Comparison of ENCODE assay signal across 7 cellular contexts in genomic region chr3:50604110-50604621, GRCh38. TPM values are rescaled to one million over a fixed set of nuclear protein-coding genes. Genes with fewer than 3 reads are reported as not detected.
DNase-seq lines count a peak whose midpoint lies in the region; ATAC-seq lines count a peak whose summit lies in the region.
"Had no signal": no experiment of that assay in that cellular context is flagged by ENCODE, and none has a peak within 500 bp of the region (broad histone marks: within the 10 kb centered on the region; RNA-seq: fewer than 3 reads in every experiment).

No MANE protein-coding gene starts in this region.

- CTCF ChIA-PET in activated CD4-positive, alpha-beta memory T cell treated with anti-CD3 and anti-CD28 coated beads, Interleukin-2, amount 10 ng/mL, durations not matched to agents 7 days and 5 days (lab: Charles Lee), result interaction anchor here (2.6 to 21.3 kb wide), 3 partner anchors 11 to 29 kb away, joined by 7 to 854 read pairs (median 342); partner anchors contain the start of genes C3orf18 and HEMK1
- CTCF ChIA-PET in naive thymus-derived CD4-positive, alpha-beta T cell (lab: Charles Lee), result interaction anchor here (2.3 to 13.9 kb wide), 3 partner anchors 11 to 30 kb away, joined by 8 to 578 read pairs (median 16); partner anchors contain the start of genes C3orf18 and HEMK1

- H3K4me3 ChIP-seq in BLaER1, result no peak overlapping the region
- H3K4me3 ChIP-seq in naive thymus-derived CD4-positive, alpha-beta T cell (ENCODE audit: low read length), result no peak overlapping the region

- H3K4me1 Mint-ChIP-seq in activated CD4-positive, alpha-beta memory T cell treated with anti-CD3 and anti-CD28 coated beads, Interleukin-2, amount 10 ng/mL, durations not matched to agents 7 days and 5 days, result peaks cover 72% of the 10 kb centered on the region
- peaks cover 79 to 100% (median 87%) of the 10 kb centered on the region in 7 donors for H3K4me1 Mint-ChIP-seq in naive thymus-derived CD4-positive, alpha-beta T cell

- H3K9me3 Mint-ChIP-seq in activated CD4-positive, alpha-beta memory T cell treated with anti-CD3 and anti-CD28 coated beads, Interleukin-2, amount 10 ng/mL, durations not matched to agents 7 days and 5 days, result no peaks in the 10 kb centered on the region
- no peaks in the 10 kb centered on the region for H3K9me3 Mint-ChIP-seq in naive thymus-derived CD4-positive, alpha-beta T cell

- no peaks in the 10 kb centered on the region for H3K9me3 ChIP-seq in BLaER1
- H3K9me3 ChIP-seq in naive thymus-derived CD4-positive, alpha-beta T cell (ENCODE audit: control insufficient read depth in 2 of 3, low read length in 3 of 3), result no peaks in the 10 kb centered on the region
- H3K9me3 ChIP-seq: Caco-2 had no signal

- POLR2A ChIA-PET in activated CD4-positive, alpha-beta memory T cell treated with anti-CD3 and anti-CD28 coated beads, Interleukin-2, amount 10 ng/mL, durations not matched to agents 7 days and 5 days (lab: Charles Lee), result interaction anchor here (1.2 to 34.1 kb wide), 4 partner anchors 12 to 265 kb away, joined by 3 to 4963 read pairs (median 709); partner anchors contain the start of genes C3orf18, CISH, HEMK1 and MAPKAPK3
- POLR2A ChIA-PET in naive thymus-derived CD4-positive, alpha-beta T cell (lab: Charles Lee), result interaction anchor here (1.8 to 25.1 kb wide), 3 partner anchors 14 to 31 kb away, joined by 4 to 730 read pairs (median 410); partner anchors contain the start of genes C3orf18 and HEMK1

- no peaks in the 10 kb centered on the region for H3K27me3 ChIP-seq in BLaER1
- no peaks in the 10 kb centered on the region for H3K27me3 ChIP-seq in naive thymus-derived CD4-positive, alpha-beta T cell (ENCODE audit: control insufficient read depth in 2 of 2, insufficient read depth in 2 of 2, low read length in 2 of 2)

- intact Hi-C loops in naive thymus-derived CD4-positive, alpha-beta T cell (cut with micrococcal nuclease), result no loop called here

- no peak for DNase-seq in activated CD4-positive, alpha-beta memory T cell treated with anti-CD3 and anti-CD28 coated beads, Interleukin-2, amount 10 ng/mL, durations not matched to agents 7 days and 5 days
- no peak for DNase-seq in naive thymus-derived CD4-positive, alpha-beta T cell
- no peak for DNase-seq in Ammon's horn (ENCODE audit: low spot score)
- DNase-seq: Caco-2 had no signal

- H3K4me3 Mint-ChIP-seq in activated CD4-positive, alpha-beta memory T cell treated with anti-CD3 and anti-CD28 coated beads, Interleukin-2, amount 10 ng/mL, durations not matched to agents 7 days and 5 days, result peak overlapping the region; percentile 98
- H3K4me3 Mint-ChIP-seq in naive thymus-derived CD4-positive, alpha-beta T cell, result peak overlapping the region in 9 of 10 donors; percentile 11 to 98 (median 87)

- H3K27ac Mint-ChIP-seq in activated CD4-positive, alpha-beta memory T cell treated with anti-CD3 and anti-CD28 coated beads, Interleukin-2, amount 10 ng/mL, durations not matched to agents 7 days and 5 days, result peak overlapping the region; percentile 99
- H3K27ac Mint-ChIP-seq in naive thymus-derived CD4-positive, alpha-beta T cell, result peak overlapping the region; percentile 89 to 97 (median 94)

- H3K4me2 ChIP-seq in BLaER1, result peak overlapping the region; percentile 68

- H3K27me3 Mint-ChIP-seq in activated CD4-positive, alpha-beta memory T cell treated with anti-CD3 and anti-CD28 coated beads, Interleukin-2, amount 10 ng/mL, durations not matched to agents 7 days and 5 days, result no peaks in the 10 kb centered on the region
- H3K27me3 Mint-ChIP-seq in naive thymus-derived CD4-positive, alpha-beta T cell, result no peaks in the 10 kb centered on the region

- H3K27ac ChIP-seq in BLaER1, result peak overlapping the region; percentile 62
- H3K27ac ChIP-seq in naive thymus-derived CD4-positive, alpha-beta T cell (ENCODE audit: low read depth, low read length), result peak overlapping the region; percentile 93

- peaks cover 83% of the 10 kb centered on the region for H3K4me1 ChIP-seq in BLaER1
- H3K4me1 ChIP-seq in naive thymus-derived CD4-positive, alpha-beta T cell (ENCODE audit: control insufficient read depth in 2 of 2, insufficient read depth in 2 of 2, low read length in 2 of 2), result peaks cover 89 to 94% of the 10 kb centered on the region in 2 donors

- no peak for ATAC-seq in naive thymus-derived CD4-positive, alpha-beta T cell
- no peak for ATAC-seq in HG03469 (IDR thresholded peaks at IDR 0.05; ENCODE audit: unreplicated experiment)
- no peak for ATAC-seq in HG02884 (IDR thresholded peaks at IDR 0.05; ENCODE audit: unreplicated experiment)

- peaks cover 23% of the 10 kb centered on the region for H3K36me3 ChIP-seq in BLaER1
- peaks cover 16 to 60% (median 18%) of the 10 kb centered on the region in 3 experiments for H3K36me3 ChIP-seq in naive thymus-derived CD4-positive, alpha-beta T cell (ENCODE audit: control insufficient read depth in 2 of 3, insufficient read depth in 3 of 3, low read length in 3 of 3)

- H3K9ac ChIP-seq in BLaER1, result peak overlapping the region; percentile 46; the same call in 1 of the 2 replicates

- H3K36me3 Mint-ChIP-seq in activated CD4-positive, alpha-beta memory T cell treated with anti-CD3 and anti-CD28 coated beads, Interleukin-2, amount 10 ng/mL, durations not matched to agents 7 days and 5 days (ENCODE audit: low read depth), result peaks cover 87% of the 10 kb centered on the region
- H3K36me3 Mint-ChIP-seq in naive thymus-derived CD4-positive, alpha-beta T cell, result peaks cover 21 to 69% (median 29%) of the 10 kb centered on the region in 5 donors

- peaks cover 2% of the 10 kb centered on the region; the same call in 1 of the 2 replicates for H4K20me1 ChIP-seq in BLaER1

RNA-seq across cellular contexts. Expression of gene CISH, which starts 7.4 kb away (rescaled TPM):
- total RNA-seq in activated CD4-positive, alpha-beta memory T cell treated with anti-CD3 and anti-CD28 coated beads, Interleukin-2, amount 10 ng/mL, durations not matched to agents 7 days and 5 days, result 100 to 1,000 TPM; 328 to 335 TPM
- total RNA-seq in naive thymus-derived CD4-positive, alpha-beta T cell, result 100 to 1,000 TPM in 1 of 5 experiments, 10 to 100 TPM in 4; 10.9 to 486 (median 28.5) TPM
- 100 to 1,000 TPM; 134 to 150 TPM for polyA plus RNA-seq in naive thymus-derived CD4-positive, alpha-beta T cell

RNA-seq across cellular contexts. Expression of gene MAPKAPK3, which starts 12.8 kb away (rescaled TPM):
- 100 to 1,000 TPM; 146 to 157 TPM for total RNA-seq in activated CD4-positive, alpha-beta memory T cell treated with anti-CD3 and anti-CD28 coated beads, Interleukin-2, amount 10 ng/mL, durations not matched to agents 7 days and 5 days
- total RNA-seq in naive thymus-derived CD4-positive, alpha-beta T cell, result 100 to 1,000 TPM in 1 of 5 experiments, 10 to 100 TPM in 4; 26.7 to 196 (median 37.7) TPM
- 10 to 100 TPM; 53.4 to 54.1 TPM for polyA plus RNA-seq in naive thymus-derived CD4-positive, alpha-beta T cell

RNA-seq across cellular contexts. Expression of gene HEMK1, which starts 34.8 kb away (rescaled TPM):
- 10 to 100 TPM; 49.6 to 50.1 TPM for total RNA-seq in activated CD4-positive, alpha-beta memory T cell treated with anti-CD3 and anti-CD28 coated beads, Interleukin-2, amount 10 ng/mL, durations not matched to agents 7 days and 5 days
- 10 to 100 TPM; 32.1 to 71.1 (median 66.1) TPM for total RNA-seq in naive thymus-derived CD4-positive, alpha-beta T cell
- 10 to 100 TPM; 35.2 to 35.3 TPM for polyA plus RNA-seq in naive thymus-derived CD4-positive, alpha-beta T cell

RNA-seq across cellular contexts. Expression of gene C3orf18, which starts 36.6 kb away (rescaled TPM):
- total RNA-seq in activated CD4-positive, alpha-beta memory T cell treated with anti-CD3 and anti-CD28 coated beads, Interleukin-2, amount 10 ng/mL, durations not matched to agents 7 days and 5 days, result 10 to 100 TPM; 14.6 to 17.5 TPM
- 10 to 100 TPM; 11.1 to 67.5 (median 16.4) TPM for total RNA-seq in naive thymus-derived CD4-positive, alpha-beta T cell
- 10 to 100 TPM; 12.8 to 17.4 TPM for polyA plus RNA-seq in naive thymus-derived CD4-positive, alpha-beta T cell
